ENCODE assay signal across 1 cellular context in genomic region chr2:216078776-216079175, GRCh38.
TF ChIP-seq lines count a peak whose summit lies in the region.

No MANE protein-coding gene starts in this region.

TF ChIP-seq in HepG2, 621 proteins besides CTCF, POLR2A, EP300 and RAD21 (continued from another document and continues in another):
- TF ChIP-seq, protein P1, sequence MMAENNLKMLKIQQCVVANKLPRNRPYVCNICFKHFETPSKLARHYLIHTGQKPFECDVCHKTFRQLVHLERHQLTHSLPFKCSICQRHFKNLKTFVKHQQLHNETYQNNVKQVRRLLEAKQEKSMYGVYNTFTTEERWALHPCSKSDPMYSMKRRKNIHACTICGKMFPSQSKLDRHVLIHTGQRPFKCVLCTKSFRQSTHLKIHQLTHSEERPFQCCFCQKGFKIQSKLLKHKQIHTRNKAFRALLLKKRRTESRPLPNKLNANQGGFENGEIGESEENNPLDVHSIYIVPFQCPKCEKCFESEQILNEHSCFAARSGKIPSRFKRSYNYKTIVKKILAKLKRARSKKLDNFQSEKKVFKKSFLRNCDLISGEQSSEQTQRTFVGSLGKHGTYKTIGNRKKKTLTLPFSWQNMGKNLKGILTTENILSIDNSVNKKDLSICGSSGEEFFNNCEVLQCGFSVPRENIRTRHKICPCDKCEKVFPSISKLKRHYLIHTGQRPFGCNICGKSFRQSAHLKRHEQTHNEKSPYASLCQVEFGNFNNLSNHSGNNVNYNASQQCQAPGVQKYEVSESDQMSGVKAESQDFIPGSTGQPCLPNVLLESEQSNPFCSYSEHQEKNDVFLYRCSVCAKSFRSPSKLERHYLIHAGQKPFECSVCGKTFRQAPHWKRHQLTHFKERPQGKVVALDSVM (CRISPR knock-in tag; IDR thresholded peaks at IDR 0.05): 0 out of 2 replicates have a peak, but pooled peaks have one; percentile 1
- TF ChIP-seq ZNF792 (CRISPR knock-in tag; IDR thresholded peaks at IDR 0.05) (peak; percentile 91), CC2D1A (CRISPR knock-in tag; IDR thresholded peaks at IDR 0.05) (0 out of 2 replicates have a peak, but pooled peaks have one; percentile 78), SCMH1 (CRISPR knock-in tag; IDR thresholded peaks at IDR 0.05; ENCODE audit: borderline replicate concordance) (no peak), ZBED4 (CRISPR knock-in tag; IDR thresholded peaks at IDR 0.05; ENCODE audit: borderline replicate concordance) (peak; percentile 77), KAT8 (CRISPR knock-in tag; IDR thresholded peaks at IDR 0.05) (peak; percentile 91), ZNF598 (CRISPR knock-in tag; IDR thresholded peaks at IDR 0.05; ENCODE audit: borderline replicate concordance) (no peak), ZNF382 (CRISPR knock-in tag; IDR thresholded peaks at IDR 0.05; ENCODE audit: borderline replicate concordance) (no peak), FOXC1 (CRISPR knock-in tag; IDR thresholded peaks at IDR 0.05; ENCODE audit: borderline replicate concordance) (no peak), HOXD1 (CRISPR knock-in tag; IDR thresholded peaks at IDR 0.05) (no peak), ELK4 (CRISPR knock-in tag; IDR thresholded peaks at IDR 0.05; ENCODE audit: borderline replicate concordance) (no peak), THRA (CRISPR knock-in tag; IDR thresholded peaks at IDR 0.05; ENCODE audit: borderline replicate concordance) (peak; percentile 96), MXD4 (CRISPR knock-in tag; IDR thresholded peaks at IDR 0.05) (peak; percentile 83; the same call in 1 of the 2 replicates), ATF7-NPFF (CRISPR knock-in tag; IDR thresholded peaks at IDR 0.05; ENCODE audit: low read depth) (peak; percentile 62; the same call in 1 of the 2 replicates), ZNF318 (CRISPR knock-in tag; IDR thresholded peaks at IDR 0.05) (no peak), HNRNPL (IDR thresholded peaks at IDR 0.05; ENCODE audit: low read depth, low read length) (no peak), ATF5 (CRISPR knock-in tag; IDR thresholded peaks at IDR 0.05; ENCODE audit: low read depth) (no peak), NR3C1 (CRISPR knock-in tag; IDR thresholded peaks at IDR 0.05) (no peak), ZNF883 (CRISPR knock-in tag; IDR thresholded peaks at IDR 0.05; ENCODE audit: not compliant biosample characterization) (no peak), ZIK1 (CRISPR knock-in tag; IDR thresholded peaks at IDR 0.05; ENCODE audit: borderline replicate concordance, low read depth) (peak; percentile 48; the same call in 1 of the 2 replicates), TOE1 (CRISPR knock-in tag; IDR thresholded peaks at IDR 0.05) (peak; percentile 99; the same call in 1 of the 2 replicates), ZNF772 (CRISPR knock-in tag; IDR thresholded peaks at IDR 0.05) (no peak; the same call in 1 of the 2 replicates), POGK (CRISPR knock-in tag; conservative IDR thresholded peaks at IDR 0.05) (peak; percentile 72; the same call in 1 of the 2 replicates), SOX6 (IDR thresholded peaks at IDR 0.05) (no peak), SOX6 (CRISPR knock-in tag; IDR thresholded peaks at IDR 0.05) (peak; percentile 81), ZNF124 (CRISPR knock-in tag; IDR thresholded peaks at IDR 0.05) (peak; percentile 92), ZNF138 (CRISPR knock-in tag; IDR thresholded peaks at IDR 0.05; ENCODE audit: low read depth) (no peak), KDM4B (CRISPR knock-in tag; IDR thresholded peaks at IDR 0.05) (peak; percentile 94; the same call in 1 of the 2 replicates), PAX8 (CRISPR knock-in tag; IDR thresholded peaks at IDR 0.05; ENCODE audit: borderline replicate concordance) (no peak)
- TF ChIP-seq, protein P2, sequence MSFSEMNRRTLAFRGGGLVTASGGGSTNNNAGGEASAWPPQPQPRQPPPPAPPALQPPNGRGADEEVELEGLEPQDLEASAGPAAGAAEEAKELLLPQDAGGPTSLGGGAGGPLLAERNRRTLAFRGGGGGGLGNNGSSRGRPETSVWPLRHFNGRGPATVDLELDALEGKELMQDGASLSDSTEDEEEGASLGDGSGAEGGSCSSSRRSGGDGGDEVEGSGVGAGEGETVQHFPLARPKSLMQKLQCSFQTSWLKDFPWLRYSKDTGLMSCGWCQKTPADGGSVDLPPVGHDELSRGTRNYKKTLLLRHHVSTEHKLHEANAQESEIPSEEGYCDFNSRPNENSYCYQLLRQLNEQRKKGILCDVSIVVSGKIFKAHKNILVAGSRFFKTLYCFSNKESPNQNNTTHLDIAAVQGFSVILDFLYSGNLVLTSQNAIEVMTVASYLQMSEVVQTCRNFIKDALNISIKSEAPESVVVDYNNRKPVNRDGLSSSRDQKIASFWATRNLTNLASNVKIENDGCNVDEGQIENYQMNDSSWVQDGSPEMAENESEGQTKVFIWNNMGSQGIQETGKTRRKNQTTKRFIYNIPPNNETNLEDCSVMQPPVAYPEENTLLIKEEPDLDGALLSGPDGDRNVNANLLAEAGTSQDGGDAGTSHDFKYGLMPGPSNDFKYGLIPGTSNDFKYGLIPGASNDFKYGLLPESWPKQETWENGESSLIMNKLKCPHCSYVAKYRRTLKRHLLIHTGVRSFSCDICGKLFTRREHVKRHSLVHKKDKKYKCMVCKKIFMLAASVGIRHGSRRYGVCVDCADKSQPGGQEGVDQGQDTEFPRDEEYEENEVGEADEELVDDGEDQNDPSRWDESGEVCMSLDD (CRISPR knock-in tag; IDR thresholded peaks at IDR 0.05; ENCODE audit: borderline replicate concordance): no peak
- TF ChIP-seq, protein P3, sequence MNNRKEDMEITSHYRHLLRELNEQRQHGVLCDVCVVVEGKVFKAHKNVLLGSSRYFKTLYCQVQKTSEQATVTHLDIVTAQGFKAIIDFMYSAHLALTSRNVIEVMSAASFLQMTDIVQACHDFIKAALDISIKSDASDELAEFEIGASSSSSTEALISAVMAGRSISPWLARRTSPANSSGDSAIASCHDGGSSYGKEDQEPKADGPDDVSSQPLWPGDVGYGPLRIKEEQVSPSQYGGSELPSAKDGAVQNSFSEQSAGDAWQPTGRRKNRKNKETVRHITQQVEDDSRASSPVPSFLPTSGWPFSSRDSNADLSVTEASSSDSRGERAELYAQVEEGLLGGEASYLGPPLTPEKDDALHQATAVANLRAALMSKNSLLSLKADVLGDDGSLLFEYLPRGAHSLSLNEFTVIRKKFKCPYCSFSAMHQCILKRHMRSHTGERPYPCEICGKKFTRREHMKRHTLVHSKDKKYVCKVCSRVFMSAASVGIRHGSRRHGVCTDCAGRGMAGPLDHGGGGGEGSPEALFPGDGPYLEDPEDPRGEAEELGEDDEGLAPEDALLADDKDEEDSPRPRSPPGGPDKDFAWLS (CRISPR knock-in tag; IDR thresholded peaks at IDR 0.05; ENCODE audit: borderline replicate concordance): no peak
